8 cellular contexts compared by ENCODE assay signal in the genomic region with DNA sequence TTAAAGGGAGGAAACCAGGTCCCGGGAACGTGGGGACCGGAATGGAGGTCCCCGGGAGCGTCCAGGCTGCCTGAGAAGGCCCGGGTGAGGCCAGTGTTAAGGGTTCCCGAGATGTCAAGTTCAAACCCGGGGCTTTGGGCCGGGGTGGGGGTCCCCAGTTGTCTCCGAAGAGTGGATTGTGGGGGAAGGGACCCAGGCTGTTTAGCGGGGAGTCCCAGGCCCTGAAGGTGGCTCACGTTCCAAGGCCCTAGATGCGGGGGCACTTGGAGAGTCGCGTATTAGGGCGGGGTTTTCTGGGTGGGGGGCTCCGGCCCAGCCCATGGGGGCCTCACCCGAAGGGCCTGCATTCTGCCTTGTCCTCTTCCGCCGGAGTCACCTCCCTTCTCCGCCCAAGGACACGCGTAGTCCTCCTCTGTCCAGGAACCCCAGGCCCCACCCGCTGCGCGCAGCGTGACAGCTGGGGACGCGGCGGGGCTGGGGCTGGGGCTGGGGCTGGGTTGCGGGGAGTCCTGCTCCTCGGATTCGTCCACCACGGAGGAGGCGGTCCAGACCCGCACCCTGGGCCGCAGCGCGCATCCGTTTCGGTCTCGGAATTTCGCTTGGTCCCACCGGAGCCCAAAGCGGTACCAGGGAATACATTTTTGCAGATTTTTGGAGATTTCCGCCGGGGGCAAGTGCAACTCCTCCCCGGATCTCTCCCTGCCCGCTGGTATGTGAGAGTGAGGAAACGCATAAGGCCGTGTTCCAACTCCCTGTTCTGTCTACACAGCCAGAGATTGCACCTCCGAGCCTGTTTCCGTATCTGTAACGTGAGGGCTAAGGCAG. TPM values are rescaled to one million over a fixed set of nuclear protein-coding genes. Genes with fewer than 3 reads are reported as not detected.
DNase-seq lines count a peak whose midpoint lies in the region; ATAC-seq and TF ChIP-seq lines count a peak whose summit lies in the region.

A gene (minus strand): TSS at position 387 of the 825 bp plus-strand sequence. CDS start 40 bp downstream, at position 347.

- TF ChIP-seq EP300 in stomach (IDR thresholded peaks at IDR 0.05), result no peak

- H4K91ac ChIP-seq in H9 (ENCODE audit: insufficient read length, low read depth, low read length), result no peak within 1 kb of the TSS

- no peak within 1 kb of the TSS for H4K8ac ChIP-seq in H9 (replicated peaks; ENCODE audit: insufficient read length, low read depth, low read length)

- H2BK15ac ChIP-seq in H9 (ENCODE audit: low read depth, low read length), result no peak within 1 kb of the TSS

- H3K14ac ChIP-seq in H9 (ENCODE audit: insufficient read depth, low read length), result no peak within 1 kb of the TSS

- no peaks in the 10 kb centered on the region for H4K20me1 ChIP-seq in H9 (ENCODE audit: control insufficient read depth, insufficient read depth, insufficient read length)

- no peak within 1 kb of the TSS for H2AFZ ChIP-seq in H9 (ENCODE audit: low read length)

- no peak for TF ChIP-seq CTCF in H9 (conservative IDR thresholded peaks at IDR 0.05)
- no peak for TF ChIP-seq CTCF in left lung (IDR thresholded peaks at IDR 0.05)
- TF ChIP-seq CTCF in stomach (IDR thresholded peaks at IDR 0.05), result no peak

- H3K9ac ChIP-seq in H9 (ENCODE audit: extremely low read depth, insufficient read length, low read length) (no peak within 1 kb of the TSS), endocrine pancreas (ENCODE audit: control insufficient read depth, insufficient read depth, low read length) (peak within 1 kb of the TSS; percentile 55)

- H3K23ac ChIP-seq in H9 (ENCODE audit: insufficient read length, low read depth, low read length), result no peak within 1 kb of the TSS

- no peaks in the 10 kb centered on the region for H3K9me3 Mint-ChIP-seq in H9

- intact Hi-C loops in left lung (cut with DNase I), result no loop called here
- intact Hi-C loops in stomach (cut with DNase I; ENCODE audit: low total_unique reads), result no loop called here

- H2AK5ac ChIP-seq in H9 (ENCODE audit: insufficient read length, low read length), result no peak within 1 kb of the TSS

- H3T11ph ChIP-seq in H9 (ENCODE audit: low read length), result no peak within 1 kb of the TSS

- ATAC-seq in left lung (peak; percentile 76), HG03565 (IDR thresholded peaks at IDR 0.05; ENCODE audit: unreplicated experiment) (no peak)

- peaks cover 30 to 60% (median 52%) of the 10 kb centered on the region in 3 experiments; a peak in 6 of 7 replicates for H3K36me3 Mint-ChIP-seq in H9 (ENCODE audit: insufficient read depth in 1 of 3, low read depth in 3 of 3)

- no peak within 1 kb of the TSS for H3K4me3 Mint-ChIP-seq in H9

- DNase-seq in H9, result no peak
- peak; percentile 57 to 76 for DNase-seq in left lung
- no peak for DNase-seq in stomach
- DNase-seq in inferior parietal cortex (ENCODE audit: extremely low spot score), result no peak
- no peak for DNase-seq in NCI-H2107 (lab: John Stamatoyannopoulos, UW)
- no peak for DNase-seq in NCI-H2107 treated with DMSO at 0.1 percent for 48 hours (lab: John Stamatoyannopoulos, UW; ENCODE audit: unreplicated experiment)

- H3K4me2 ChIP-seq in H9 (ENCODE audit: insufficient read depth, insufficient read length, low read length), result no peak within 1 kb of the TSS

- H3K4me1 ChIP-seq in H9 (ENCODE audit: insufficient read depth, low read length) (no peaks in the 10 kb centered on the region), endocrine pancreas (ENCODE audit: control insufficient read depth, insufficient read depth, low read length) (no peaks in the 10 kb centered on the region), left lung (peaks cover 0 to 22% of the 10 kb centered on the region in 2 donors), stomach (peaks cover 0 to 24% (median 18%) of the 10 kb centered on the region in 4 donors)

- H2BK20ac ChIP-seq in H9 (ENCODE audit: low read depth, low read length, poor library complexity, severe bottlenecking), result no peak within 1 kb of the TSS

- H3K36me3 ChIP-seq in endocrine pancreas (ENCODE audit: control insufficient read depth, insufficient read depth, low read length) (peaks cover 5% of the 10 kb centered on the region), left lung (peaks cover 0 to 54% of the 10 kb centered on the region in 2 donors), stomach (peaks cover 33 to 52% (median 45%) of the 10 kb centered on the region in 4 donors)

- no peak within 1 kb of the TSS for H2BK5ac ChIP-seq in H9 (ENCODE audit: insufficient read length, low read length)

- H2BK120ac ChIP-seq in H9 (ENCODE audit: low read depth, low read length, poor library complexity, severe bottlenecking), result no peak within 1 kb of the TSS

- no peak within 1 kb of the TSS for H3K56ac ChIP-seq in H9 (ENCODE audit: insufficient read length, low read depth, low read length)

- H2BK12ac ChIP-seq in H9 (ENCODE audit: insufficient read length, low read depth, low read length), result no peak within 1 kb of the TSS

- H3K4me1 Mint-ChIP-seq in H9, result peaks cover 22% of the 10 kb centered on the region in 2 experiments

- no peaks in the 10 kb centered on the region for H3K79me2 ChIP-seq in H9 (ENCODE audit: insufficient read depth, low read length)

- H4K5ac ChIP-seq in H9 (ENCODE audit: insufficient read length, low read depth, low read length), result no peak within 1 kb of the TSS

- H3K4me3 ChIP-seq in endocrine pancreas (ENCODE audit: control insufficient read depth, insufficient read depth, low read length) (peak within 1 kb of the TSS; percentile 50), left lung (peak within 1 kb of the TSS; percentile 43 to 46), stomach (peak within 1 kb of the TSS; percentile 45 to 57 (median 52))

- H3K4ac ChIP-seq in H9 (ENCODE audit: low read depth, low read length), result no peak within 1 kb of the TSS

- TF ChIP-seq POLR2A in stomach (IDR thresholded peaks at IDR 0.05), result no peak

- no peaks in the 10 kb centered on the region for H3K27me3 ChIP-seq in H9 (ENCODE audit: insufficient read depth, low read length)
- no peaks in the 10 kb centered on the region for H3K27me3 ChIP-seq in endocrine pancreas (ENCODE audit: control insufficient read depth, insufficient read depth, low read length)
- no peaks in the 10 kb centered on the region for H3K27me3 ChIP-seq in left lung
- no peaks in the 10 kb centered on the region for H3K27me3 ChIP-seq in stomach

- H3K23me2 ChIP-seq in H9 (ENCODE audit: insufficient read length, low read depth, low read length, poor library complexity, severe bottlenecking), result no peaks in the 10 kb centered on the region

- peak within 1 kb of the TSS in 2 of 3 experiments; percentile 66 to 86; a peak in 3 of 7 replicates for H3K27ac Mint-ChIP-seq in H9

- H3K9me3 ChIP-seq in H9 (ENCODE audit: control insufficient read depth, low read depth, low read length), result no peaks in the 10 kb centered on the region
- H3K9me3 ChIP-seq in endocrine pancreas (ENCODE audit: control insufficient read depth, low read length), result no peaks in the 10 kb centered on the region
- H3K9me3 ChIP-seq in left lung, result no peaks in the 10 kb centered on the region
- no peaks in the 10 kb centered on the region for H3K9me3 ChIP-seq in stomach

- H3K27ac ChIP-seq in H9 (ENCODE audit: insufficient read length, low read depth, low read length) (no peak within 1 kb of the TSS), left lung (peak within 1 kb of the TSS; percentile 86 to 92), stomach (peak within 1 kb of the TSS; percentile 49 to 95 (median 91))

- no peak within 1 kb of the TSS for H3K18ac ChIP-seq in H9 (ENCODE audit: insufficient read length, low read depth, low read length)

- no peaks in the 10 kb centered on the region for H3K79me1 ChIP-seq in H9 (ENCODE audit: insufficient read depth, low read depth, low read length, poor library complexity, severe bottlenecking)

- WGBS in H9 (ENCODE audit: extremely low coverage, insufficient read length, low lambda C conversion rate), result no CpG with 5 or more reads among the region's 54 CpGs
- WGBS in stomach, 5 donors, result 39 to 75% (median 68%) methylated on average over 51 to 54 of the region's 54 CpGs

- H3K27me3 Mint-ChIP-seq in H9 (ENCODE audit: low read depth), result no peaks in the 10 kb centered on the region

RNA-seq across cellular contexts. Expression of the gene that starts here (rescaled TPM):
- total RNA-seq in H9 (2021), result not detected in 2 replicates
- total RNA-seq in left lung, result 10 to 100 TPM; 47.1 to 64.9 TPM
- 10 to 100 TPM in 2 of 5 donors, 1 to 10 TPM in 2, not detected in 1; 4.0 to 21.0 (median 10.4) TPM for total RNA-seq in stomach
- 10 to 100 TPM; 31.9 to 43.4 (median 32.7) TPM for polyA plus RNA-seq in stomach

Comparison
In these comparisons a context has a peak if more than half of its experiments do, and no peak if none do; other contexts are left out.
1. DNase-seq: peak in left lung (2 of 2); none in H9 (single experiment), stomach (single experiment), inferior parietal cortex (single experiment), NCI-H2107 (single experiment) and NCI-H2107 treated with DMSO at 0.1 percent for 48 hours (single experiment).
2. Peak in every context shown above with its lines, with median percentiles within 50 percentile points of each other: H3K4me3 ChIP-seq.